3 cellular contexts compared by ENCODE assay signal in the genomic region with DNA sequence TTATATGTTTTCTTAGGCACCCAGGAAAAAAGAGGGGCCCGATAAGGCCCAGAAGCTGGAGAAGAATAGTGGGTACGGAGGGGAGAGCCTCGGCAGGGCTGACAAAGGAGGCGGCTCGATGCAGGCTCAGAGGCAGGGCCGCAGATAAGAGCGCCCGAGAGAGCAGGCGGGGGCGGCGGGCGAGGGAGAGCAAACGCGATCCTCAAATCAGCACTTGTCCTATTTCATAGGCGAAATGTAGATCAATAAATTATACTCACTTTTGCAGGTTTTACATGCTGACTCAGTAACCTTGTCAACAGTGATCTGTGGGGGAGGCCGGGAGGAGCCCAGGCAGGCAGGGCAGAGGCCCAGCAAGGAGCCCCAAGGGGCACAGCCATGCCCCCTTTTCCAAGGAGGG.
A peak's percentile ranks its signal among the peaks of the same experiment; 100 is the strongest.
TF ChIP-seq lines count a peak whose summit lies in the region.

No MANE protein-coding gene starts in this region.

TF ChIP-seq in SK-N-SH, 30 proteins besides CTCF, POLR2A, EP300 and RAD21 (continued from another document):
- no peak for TF ChIP-seq TEAD4 (IDR thresholded peaks at IDR 0.05; ENCODE audit: borderline replicate concordance, insufficient read depth)

TF ChIP-seq in SK-N-SH treated with all-trans-retinoic acid at 6 μM for 48 hours, 23 proteins besides CTCF, POLR2A, EP300 and RAD21:
- TF ChIP-seq, protein P1, sequence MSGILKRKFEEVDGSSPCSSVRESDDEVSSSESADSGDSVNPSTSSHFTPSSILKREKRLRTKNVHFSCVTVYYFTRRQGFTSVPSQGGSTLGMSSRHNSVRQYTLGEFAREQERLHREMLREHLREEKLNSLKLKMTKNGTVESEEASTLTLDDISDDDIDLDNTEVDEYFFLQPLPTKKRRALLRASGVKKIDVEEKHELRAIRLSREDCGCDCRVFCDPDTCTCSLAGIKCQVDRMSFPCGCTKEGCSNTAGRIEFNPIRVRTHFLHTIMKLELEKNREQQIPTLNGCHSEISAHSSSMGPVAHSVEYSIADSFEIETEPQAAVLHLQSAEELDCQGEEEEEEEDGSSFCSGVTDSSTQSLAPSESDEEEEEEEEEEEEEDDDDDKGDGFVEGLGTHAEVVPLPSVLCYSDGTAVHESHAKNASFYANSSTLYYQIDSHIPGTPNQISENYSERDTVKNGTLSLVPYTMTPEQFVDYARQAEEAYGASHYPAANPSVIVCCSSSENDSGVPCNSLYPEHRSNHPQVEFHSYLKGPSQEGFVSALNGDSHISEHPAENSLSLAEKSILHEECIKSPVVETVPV (CRISPR knock-in tag; IDR thresholded peaks at IDR 0.05), result no peak
- TF ChIP-seq OSR1 (CRISPR knock-in tag; IDR thresholded peaks at IDR 0.05), result no peak
- TF ChIP-seq ZNF8 (CRISPR knock-in tag; IDR thresholded peaks at IDR 0.05), result no peak
- TF ChIP-seq ZFP30 (CRISPR knock-in tag; IDR thresholded peaks at IDR 0.05), result no peak
- no peak for TF ChIP-seq ESRRG (CRISPR knock-in tag; IDR thresholded peaks at IDR 0.05)
- no peak for TF ChIP-seq ISL1 (CRISPR knock-in tag; IDR thresholded peaks at IDR 0.05)
- no peak for TF ChIP-seq SNAI2 (CRISPR knock-in tag; IDR thresholded peaks at IDR 0.05)
- TF ChIP-seq ZNF70 (CRISPR knock-in tag; IDR thresholded peaks at IDR 0.05), result no peak
- TF ChIP-seq BACH2 (CRISPR knock-in tag; IDR thresholded peaks at IDR 0.05; ENCODE audit: borderline replicate concordance), result no peak
- TF ChIP-seq RARB (CRISPR knock-in tag; IDR thresholded peaks at IDR 0.05), result no peak
- TF ChIP-seq TSHZ2 (CRISPR knock-in tag; IDR thresholded peaks at IDR 0.05), result no peak
- no peak for TF ChIP-seq ZC3H10 (CRISPR knock-in tag; IDR thresholded peaks at IDR 0.05)
- TF ChIP-seq, protein P2, sequence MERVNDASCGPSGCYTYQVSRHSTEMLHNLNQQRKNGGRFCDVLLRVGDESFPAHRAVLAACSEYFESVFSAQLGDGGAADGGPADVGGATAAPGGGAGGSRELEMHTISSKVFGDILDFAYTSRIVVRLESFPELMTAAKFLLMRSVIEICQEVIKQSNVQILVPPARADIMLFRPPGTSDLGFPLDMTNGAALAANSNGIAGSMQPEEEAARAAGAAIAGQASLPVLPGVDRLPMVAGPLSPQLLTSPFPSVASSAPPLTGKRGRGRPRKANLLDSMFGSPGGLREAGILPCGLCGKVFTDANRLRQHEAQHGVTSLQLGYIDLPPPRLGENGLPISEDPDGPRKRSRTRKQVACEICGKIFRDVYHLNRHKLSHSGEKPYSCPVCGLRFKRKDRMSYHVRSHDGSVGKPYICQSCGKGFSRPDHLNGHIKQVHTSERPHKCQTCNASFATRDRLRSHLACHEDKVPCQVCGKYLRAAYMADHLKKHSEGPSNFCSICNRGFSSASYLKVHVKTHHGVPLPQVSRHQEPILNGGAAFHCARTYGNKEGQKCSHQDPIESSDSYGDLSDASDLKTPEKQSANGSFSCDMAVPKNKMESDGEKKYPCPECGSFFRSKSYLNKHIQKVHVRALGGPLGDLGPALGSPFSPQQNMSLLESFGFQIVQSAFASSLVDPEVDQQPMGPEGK (CRISPR knock-in tag; IDR thresholded peaks at IDR 0.05; ENCODE audit: borderline replicate concordance), result no peak
- TF ChIP-seq GLIS3 (CRISPR knock-in tag; IDR thresholded peaks at IDR 0.05), result no peak
- no peak for TF ChIP-seq CREB5 (CRISPR knock-in tag; IDR thresholded peaks at IDR 0.05; ENCODE audit: low read depth)
- TF ChIP-seq, protein P3, sequence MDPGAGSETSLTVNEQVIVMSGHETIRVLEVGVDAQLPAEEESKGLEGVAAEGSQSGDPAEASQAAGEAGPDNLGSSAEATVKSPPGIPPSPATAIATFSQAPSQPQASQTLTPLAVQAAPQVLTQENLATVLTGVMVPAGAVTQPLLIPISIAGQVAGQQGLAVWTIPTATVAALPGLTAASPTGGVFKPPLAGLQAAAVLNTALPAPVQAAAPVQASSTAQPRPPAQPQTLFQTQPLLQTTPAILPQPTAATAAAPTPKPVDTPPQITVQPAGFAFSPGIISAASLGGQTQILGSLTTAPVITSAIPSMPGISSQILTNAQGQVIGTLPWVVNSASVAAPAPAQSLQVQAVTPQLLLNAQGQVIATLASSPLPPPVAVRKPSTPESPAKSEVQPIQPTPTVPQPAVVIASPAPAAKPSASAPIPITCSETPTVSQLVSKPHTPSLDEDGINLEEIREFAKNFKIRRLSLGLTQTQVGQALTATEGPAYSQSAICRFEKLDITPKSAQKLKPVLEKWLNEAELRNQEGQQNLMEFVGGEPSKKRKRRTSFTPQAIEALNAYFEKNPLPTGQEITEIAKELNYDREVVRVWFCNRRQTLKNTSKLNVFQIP (CRISPR knock-in tag; IDR thresholded peaks at IDR 0.05; ENCODE audit: borderline replicate concordance, low read depth), result no peak

TF ChIP-seq in K562, 482 proteins besides CTCF, POLR2A, EP300 and RAD21 (continued from another document):
- TF ChIP-seq, protein P4, sequence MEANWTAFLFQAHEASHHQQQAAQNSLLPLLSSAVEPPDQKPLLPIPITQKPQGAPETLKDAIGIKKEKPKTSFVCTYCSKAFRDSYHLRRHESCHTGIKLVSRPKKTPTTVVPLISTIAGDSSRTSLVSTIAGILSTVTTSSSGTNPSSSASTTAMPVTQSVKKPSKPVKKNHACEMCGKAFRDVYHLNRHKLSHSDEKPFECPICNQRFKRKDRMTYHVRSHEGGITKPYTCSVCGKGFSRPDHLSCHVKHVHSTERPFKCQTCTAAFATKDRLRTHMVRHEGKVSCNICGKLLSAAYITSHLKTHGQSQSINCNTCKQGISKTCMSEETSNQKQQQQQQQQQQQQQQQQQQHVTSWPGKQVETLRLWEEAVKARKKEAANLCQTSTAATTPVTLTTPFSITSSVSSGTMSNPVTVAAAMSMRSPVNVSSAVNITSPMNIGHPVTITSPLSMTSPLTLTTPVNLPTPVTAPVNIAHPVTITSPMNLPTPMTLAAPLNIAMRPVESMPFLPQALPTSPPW (CRISPR knock-in tag; IDR thresholded peaks at IDR 0.05), result peak; percentile 47
- peak; percentile 82 for TF ChIP-seq EGR1 (conservative IDR thresholded peaks at IDR 0.05)
- no peak for TF ChIP-seq RB1 (IDR thresholded peaks at IDR 0.05; ENCODE audit: low read depth)
